19 cellular contexts compared by ENCODE assay signal in the genomic region with DNA sequence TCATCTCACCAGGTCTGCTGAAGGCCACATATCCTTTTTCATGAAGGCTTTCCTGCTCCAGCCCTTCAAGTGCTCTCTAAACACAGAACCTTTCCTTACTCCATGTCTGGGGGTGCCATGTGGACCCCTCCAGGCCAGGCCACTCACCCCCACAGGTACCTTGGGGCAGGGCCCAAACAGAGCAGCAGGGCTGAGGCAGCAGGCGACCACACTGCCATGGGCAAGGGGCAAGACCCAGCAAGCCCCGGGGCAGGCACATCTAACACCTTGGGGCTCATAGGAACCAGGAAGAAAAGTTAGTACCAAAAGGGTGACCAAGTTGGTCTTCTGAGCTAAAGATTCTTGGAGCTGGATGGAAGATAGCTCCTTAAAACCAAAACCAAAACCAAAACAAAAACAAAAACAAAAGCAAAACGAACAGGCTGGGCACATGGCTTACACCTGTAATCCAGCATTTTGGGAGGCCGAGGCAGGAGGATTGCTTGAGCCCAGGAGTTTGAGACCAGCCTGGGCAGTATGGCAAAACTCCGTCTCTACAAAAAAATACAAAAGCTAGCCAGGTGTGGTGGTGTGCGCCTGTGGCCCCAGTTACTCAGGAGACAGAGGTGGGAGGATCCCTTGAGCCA.
A peak's percentile ranks its signal among the peaks of the same experiment; 100 is the strongest.
DNase-seq lines count a peak whose midpoint lies in the region; ATAC-seq and TF ChIP-seq lines count a peak whose summit lies in the region.
"Had no signal": no experiment of that assay in that cellular context is flagged by ENCODE, and none has a peak within 500 bp of the region (broad histone marks: within the 10 kb centered on the region; RNA-seq: fewer than 3 reads in every experiment).

No MANE protein-coding gene starts in this region.

- no peaks in the 10 kb centered on the region for H3K9me3 Mint-ChIP-seq in activated CD4-positive, alpha-beta T cell treated with anti-CD3 and anti-CD28 coated beads, Interleukin-2, amount 10 ng/mL, durations not matched to agents 24 days and 14 days
- H3K9me3 Mint-ChIP-seq in HFFc6 = no peaks in the 10 kb centered on the region
- H3K9me3 Mint-ChIP-seq in activated naive CD8-positive, alpha-beta T cell treated with anti-CD3 and anti-CD28 coated beads for 36 hours = no peaks in the 10 kb centered on the region
- H3K9me3 Mint-ChIP-seq in natural killer cell = no peaks in the 10 kb centered on the region

- peak in 2 of 3 donors; percentile 24 to 45 for ATAC-seq in natural killer cell
- ATAC-seq: right cardiac atrium had no signal

- peaks cover 2% of the 10 kb centered on the region for H3K36me3 Mint-ChIP-seq in activated CD4-positive, alpha-beta T cell treated with anti-CD3 and anti-CD28 coated beads, Interleukin-2, amount 10 ng/mL, durations not matched to agents 24 days and 14 days (ENCODE audit: low read depth)
- H3K36me3 Mint-ChIP-seq in HFFc6 (ENCODE audit: low read depth) = no peaks in the 10 kb centered on the region
- no peaks in the 10 kb centered on the region for H3K36me3 Mint-ChIP-seq in activated naive CD8-positive, alpha-beta T cell treated with anti-CD3 and anti-CD28 coated beads for 36 hours
- H3K36me3 Mint-ChIP-seq in natural killer cell = no peaks in the 10 kb centered on the region

- peak overlapping the region; percentile 72 for H3K27ac Mint-ChIP-seq in activated CD4-positive, alpha-beta T cell treated with anti-CD3 and anti-CD28 coated beads, Interleukin-2, amount 10 ng/mL, durations not matched to agents 24 days and 14 days
- H3K27ac Mint-ChIP-seq in HFFc6 = 0 out of 2 replicates have a peak overlapping the region, but pooled peaks have one; percentile 21
- H3K27ac Mint-ChIP-seq in activated naive CD8-positive, alpha-beta T cell treated with anti-CD3 and anti-CD28 coated beads for 36 hours = peak overlapping the region; percentile 48
- peak overlapping the region; percentile 66 to 83 for H3K27ac Mint-ChIP-seq in natural killer cell

- peak; percentile 65 for DNase-seq in activated CD4-positive, alpha-beta T cell treated with anti-CD3 and anti-CD28 coated beads, Interleukin-2, amount 10 ng/mL, durations not matched to agents 24 days and 14 days
- DNase-seq in activated CD4-positive, alpha-beta T cell treated with anti-CD3 and anti-CD28 coated beads for 48 hours = no peak
- DNase-seq in HFFc6 = no peak
- DNase-seq in activated naive CD8-positive, alpha-beta T cell treated with anti-CD3 and anti-CD28 coated beads for 36 hours = no peak
- no peak for DNase-seq in natural killer cell
- no peak for DNase-seq in DMS53 treated with DMSO at 0.1 percent for 48 hours (lab: John Stamatoyannopoulos, UW; ENCODE audit: unreplicated experiment)
- DNase-seq in mucosa of gallbladder (ENCODE audit: low spot score) = no peak
- no peak for DNase-seq in GM13976 (ENCODE audit: low spot score)
- DNase-seq: 8988T; activated CD4-positive, alpha-beta T cell treated with anti-CD3 and anti-CD28 coated beads for 4 hours; activated T-cell treated with anti-CD3 and anti-CD28 coated beads for 4 hours; AML-193; brain microvascular endothelial cell; left ventricle myocardium inferior; NCI-H1417; NCI-H526; ovary; stimulated activated CD8-positive, alpha-beta memory T cell treated with anti-CD3 and anti-CD28 coated beads, Interleukin-4, amount 100 ng/mL, for 48 hours had no signal

- peaks cover 21% of the 10 kb centered on the region for H3K4me1 Mint-ChIP-seq in activated CD4-positive, alpha-beta T cell treated with anti-CD3 and anti-CD28 coated beads, Interleukin-2, amount 10 ng/mL, durations not matched to agents 24 days and 14 days
- H3K4me1 Mint-ChIP-seq in HFFc6 (ENCODE audit: low read depth) (no peaks in the 10 kb centered on the region), natural killer cell (peaks cover 64 to 75% of the 10 kb centered on the region in 2 donors)
- H3K4me1 Mint-ChIP-seq in activated naive CD8-positive, alpha-beta T cell treated with anti-CD3 and anti-CD28 coated beads for 36 hours = peaks cover 13% of the 10 kb centered on the region

- H3K4me3 Mint-ChIP-seq in activated CD4-positive, alpha-beta T cell treated with anti-CD3 and anti-CD28 coated beads, Interleukin-2, amount 10 ng/mL, durations not matched to agents 24 days and 14 days = no peak overlapping the region
- H3K4me3 Mint-ChIP-seq in HFFc6 (no peak overlapping the region), natural killer cell (peak overlapping the region; percentile 28)
- H3K4me3 Mint-ChIP-seq in activated naive CD8-positive, alpha-beta T cell treated with anti-CD3 and anti-CD28 coated beads for 36 hours = no peak overlapping the region

- H3K27me3 Mint-ChIP-seq in activated CD4-positive, alpha-beta T cell treated with anti-CD3 and anti-CD28 coated beads, Interleukin-2, amount 10 ng/mL, durations not matched to agents 24 days and 14 days = no peaks in the 10 kb centered on the region
- H3K27me3 Mint-ChIP-seq in HFFc6 (ENCODE audit: insufficient read depth) (no peaks in the 10 kb centered on the region; the same call in 1 of the 2 replicates), natural killer cell (ENCODE audit: low read depth in 2 of 2) (no peaks in the 10 kb centered on the region)
- no peaks in the 10 kb centered on the region for H3K27me3 Mint-ChIP-seq in activated naive CD8-positive, alpha-beta T cell treated with anti-CD3 and anti-CD28 coated beads for 36 hours

- intact Hi-C loops in activated CD4-positive, alpha-beta T cell treated with anti-CD3 and anti-CD28 coated beads, Interleukin-2, amount 10 ng/mL, durations not matched to agents 24 days and 14 days (cut with micrococcal nuclease) = no loop called here
- intact Hi-C loops in natural killer cell (cut with micrococcal nuclease) = no loop called here

- in situ Hi-C loops in GM13976 (cut with MboI; ENCODE audit: low sequenced_read_pairs, unreplicated experiment) = no loop called here

- TF ChIP-seq CTCF in HFFc6 (IDR thresholded peaks at IDR 0.05) = no peak
- no peak for TF ChIP-seq CTCF in natural killer cell (IDR thresholded peaks at IDR 0.05)
- no peak for TF ChIP-seq CTCF in GM13976 (IDR thresholded peaks at IDR 0.05; ENCODE audit: borderline replicate concordance, control extremely low read depth, extremely low read depth, insufficient read depth, missing control alignments)

Comparison
In these comparisons a context has a peak if more than half of its experiments do, and no peak if none do; other contexts are left out.
1. H3K27ac Mint-ChIP-seq: peak in every context shown above with its lines; median percentile 74 in natural killer cell; 72 in activated CD4-positive, alpha-beta T cell treated with anti-CD3 and anti-CD28 coated beads, Interleukin-2, amount 10 ng/mL, durations not matched to agents 24 days and 14 days; 48 in activated naive CD8-positive, alpha-beta T cell treated with anti-CD3 and anti-CD28 coated beads for 36 hours; 21 in HFFc6.